ENCODE assay signal across 10 cellular contexts in the genomic region with DNA sequence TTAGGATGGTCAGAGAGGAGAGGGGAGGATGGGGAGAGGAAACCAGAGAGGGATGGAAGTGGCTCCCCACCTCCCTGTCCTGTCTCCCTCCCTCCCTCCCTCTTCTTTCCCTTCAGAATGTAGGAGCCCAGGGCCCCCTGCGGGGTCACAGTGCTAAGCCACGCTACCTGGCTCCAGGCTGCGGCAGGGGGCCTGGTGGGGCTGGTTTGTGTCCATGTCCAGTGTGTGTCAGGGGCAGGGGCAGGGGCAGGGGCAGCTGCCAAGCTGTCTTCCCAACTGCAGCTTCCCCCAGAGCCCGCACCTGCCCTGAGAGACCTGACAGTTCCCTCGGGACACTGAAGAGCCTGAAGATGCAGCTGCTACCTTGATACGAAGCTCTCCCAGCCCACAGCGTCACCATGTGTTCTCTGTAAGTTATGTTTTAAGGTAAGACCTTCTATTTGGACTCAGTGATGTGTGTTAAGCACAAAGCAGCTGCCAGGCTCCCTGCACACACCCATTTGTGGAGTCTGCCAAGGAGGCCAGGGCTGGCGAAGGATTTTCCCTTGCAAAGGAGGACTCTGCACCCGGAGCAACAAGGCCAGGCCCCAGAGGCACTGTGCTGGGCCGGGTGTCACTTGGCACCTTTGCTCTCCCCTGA.
DNase-seq lines count a peak whose midpoint lies in the region; ATAC-seq, FAIRE-seq and TF ChIP-seq lines count a peak whose summit lies in the region.
"Had no signal": no experiment of that assay in that cellular context is flagged by ENCODE, and none has a peak within 500 bp of the region (broad histone marks: within the 10 kb centered on the region; RNA-seq: fewer than 3 reads in every experiment).

No MANE protein-coding gene starts in this region.

- TF ChIP-seq EP300 in HepG2 (IDR thresholded peaks at IDR 0.05; ENCODE audit: low read depth in 2 of 2, low read length in 2 of 2) (no peak), HepG2 (CRISPR knock-in tag; IDR thresholded peaks at IDR 0.05; ENCODE audit: borderline replicate concordance) (no peak)

- H3K36me3 ChIP-seq in HepG2 (replicated peaks in 1 of 2; ENCODE audit: control insufficient read depth in 1 of 2, insufficient read depth in 2 of 2, low read length in 2 of 2) (no peaks in the 10 kb centered on the region), right lobe of liver (no peaks in the 10 kb centered on the region), spleen (no peaks in the 10 kb centered on the region)

- FAIRE-seq in HepG2 (lab: Jason Lieb, UNC) = no peak

- no peaks in the 10 kb centered on the region for H3K9me3 ChIP-seq in HepG2 (ENCODE audit: low read length)
- no peaks in the 10 kb centered on the region for H3K9me3 ChIP-seq in right lobe of liver
- H3K9me3 ChIP-seq in spleen = no peaks in the 10 kb centered on the region

- H3K4me3 Mint-ChIP-seq in activated T-cell treated with anti-CD3 and anti-CD28 coated beads, Interleukin-2, amount 50 U/mL, for 4 hours = no peak overlapping the region

- H3K36me3 Mint-ChIP-seq in activated T-cell treated with anti-CD3 and anti-CD28 coated beads, Interleukin-2, amount 50 U/mL, for 4 hours (ENCODE audit: insufficient read depth) = no peaks in the 10 kb centered on the region

- peak overlapping the region in 1 of 3 experiments; percentile 40; a peak in 1 of 6 replicates for H3K4me3 ChIP-seq in HepG2 (replicated peaks in 1 of 3; ENCODE audit: insufficient read depth in 1 of 3, low read depth in 2 of 3, low read length in 3 of 3)
- no peak overlapping the region for H3K4me3 ChIP-seq in right lobe of liver
- no peak overlapping the region for H3K4me3 ChIP-seq in epithelial cell of esophagus (ENCODE audit: low read length)
- H3K4me3 ChIP-seq in spleen = no peak overlapping the region

- H3K27ac ChIP-seq in HepG2 (ENCODE audit: extremely low read length, insufficient read depth, low read length) (no peak overlapping the region), right lobe of liver (no peak overlapping the region), spleen (no peak overlapping the region)
- H3K27ac ChIP-seq: epithelial cell of prostate had no signal

- TF ChIP-seq CTCF in HepG2 (CRISPR knock-in tag; IDR thresholded peaks at IDR 0.05) = peak; percentile 55
- no peak for TF ChIP-seq CTCF in right lobe of liver (IDR thresholded peaks at IDR 0.05)
- peak; percentile 28 for TF ChIP-seq CTCF in epithelial cell of esophagus (IDR thresholded peaks at IDR 0.05; ENCODE audit: insufficient read depth, low read depth, low read length, missing control alignments)
- no peak for TF ChIP-seq CTCF in spleen (IDR thresholded peaks at IDR 0.05 in 8 of 11, conservative IDR thresholded peaks at IDR 0.05 in 3 of 11)

- peaks cover 10% of the 10 kb centered on the region for H3K4me1 Mint-ChIP-seq in activated T-cell treated with anti-CD3 and anti-CD28 coated beads, Interleukin-2, amount 50 U/mL, for 4 hours (ENCODE audit: low read depth)

- intact Hi-C loops in HepG2 (cut with micrococcal nuclease; ENCODE audit: unreplicated experiment) = no loop called here
- intact Hi-C loops in right lobe of liver (cut with DNase I) = loop anchor here in 1 of 2 donors (10.0 kb wide), 1 partner anchor 361 kb away; no protein-coding TSS in a partner anchor
- intact Hi-C loops in spleen (cut with DNase I; ENCODE audit: low total_unique reads) = no loop called here

- H3K27me3 Mint-ChIP-seq in activated T-cell treated with anti-CD3 and anti-CD28 coated beads, Interleukin-2, amount 50 U/mL, for 4 hours (ENCODE audit: low read depth) = no peaks in the 10 kb centered on the region

- ATAC-seq in HepG2 (peak; percentile 46), right lobe of liver (no peak)
- no peak for ATAC-seq in activated T-cell treated with anti-CD3 and anti-CD28 coated beads, Interleukin-2, amount 50 U/mL, for 4 hours

- CTCF ChIA-PET in HepG2 (lab: Yijun Ruan, JAX; ENCODE audit: low intra/inter-chr PET ratio, low total read pairs) = interaction anchor here (1.4 kb wide), 1 partner anchor 40 kb away, joined by 3 read pairs; no protein-coding TSS in a partner anchor

- peak; percentile 18; the same call in 1 of the 2 replicates for TF ChIP-seq RAD21 in HepG2 (CRISPR knock-in tag; IDR thresholded peaks at IDR 0.05)

- peak overlapping the region; percentile 50; the same call in 1 of the 2 replicates for H3K4me2 ChIP-seq in HepG2 (ENCODE audit: low read depth, low read length)

- H2AFZ ChIP-seq in HepG2 (ENCODE audit: low read length) = no peak overlapping the region

- 0% methylated on average over 1 of the region's 10 CpGs for WGBS in HepG2 (ENCODE audit: low lambda C conversion rate)
- 70% methylated on average over 5 of the region's 10 CpGs for WGBS in right lobe of liver (ENCODE audit: insufficient coverage, low coverage, low lambda C conversion rate, missing lambda C conversion rate)
- 83 to 88% (median 87%) methylated on average over 7 to 10 of the region's 10 CpGs for WGBS in spleen, 5 donors

- H3K9me3 Mint-ChIP-seq in activated T-cell treated with anti-CD3 and anti-CD28 coated beads, Interleukin-2, amount 50 U/mL, for 4 hours = no peaks in the 10 kb centered on the region

- H3K79me2 ChIP-seq in HepG2 (ENCODE audit: insufficient read depth, low read length) = no peaks in the 10 kb centered on the region

- DNase-seq in HepG2 (ENCODE audit: low spot score) = peak; percentile 40
- no peak for DNase-seq in right lobe of liver
- peak; percentile 53 for DNase-seq in NCI-H446 treated with DMSO at 0.1 percent for 48 hours (lab: John Stamatoyannopoulos, UW)
- DNase-seq in epithelial cell of esophagus (ENCODE audit: low read depth) = peak; percentile 45
- DNase-seq in Kasumi-1 (lab: John Stamatoyannopoulos, UW) = no peak
- no peak for DNase-seq in activated T-cell treated with anti-CD3 and anti-CD28 coated beads, Interleukin-2, amount 50 U/mL, for 4 hours
- DNase-seq in activated CD4-positive, alpha-beta T cell treated with anti-CD3 and anti-CD28 coated beads for 48 hours = no peak
- no peak for DNase-seq in spleen
- DNase-seq: NCI-H2029 had no signal

- no peak overlapping the region for H3K9ac ChIP-seq in HepG2 (ENCODE audit: insufficient read depth, low read depth, low read length)

- no peak for TF ChIP-seq POLR2A in HepG2 (IDR thresholded peaks at IDR 0.05; ENCODE audit: insufficient read depth in 1 of 2, low read depth in 2 of 2, low read length in 2 of 2)
- no peak for TF ChIP-seq POLR2A in right lobe of liver (IDR thresholded peaks at IDR 0.05)
- no peak for TF ChIP-seq POLR2A in spleen (IDR thresholded peaks at IDR 0.05)

- no peaks in the 10 kb centered on the region for H4K20me1 ChIP-seq in HepG2 (ENCODE audit: insufficient read depth, low read length)

- H3K27me3 ChIP-seq in HepG2 (ENCODE audit: control insufficient read depth in 1 of 2, insufficient read depth in 2 of 2, low read length in 2 of 2) = peaks cover 1 to 28% of the 10 kb centered on the region in 2 experiments; a peak in 4 of 5 replicates
- no peaks in the 10 kb centered on the region for H3K27me3 ChIP-seq in right lobe of liver
- H3K27me3 ChIP-seq in spleen (replicated peaks in 1 of 7) = no peaks in the 10 kb centered on the region

- BruUV-seq in HepG2 (replicated peaks; lab: Mats Ljungman, UMichigan) = no TSS peak

- peaks cover 49% of the 10 kb centered on the region for H3K4me1 ChIP-seq in HepG2 (ENCODE audit: insufficient read depth, low read length)
- H3K4me1 ChIP-seq in right lobe of liver = no peaks in the 10 kb centered on the region
- peaks cover 0 to 18% (median 2%) of the 10 kb centered on the region in 6 donors for H3K4me1 ChIP-seq in spleen

- in situ Hi-C loops in HepG2 (cut with HindIII; ENCODE audit: extremely low pct_ligation_motif_present, low pct_unique_long_range_greater_than_20kb) = loop anchor here (10.0 to 25.0 kb wide), 2 partner anchors 494 to 891 kb away; no protein-coding TSS in a partner anchor

- POLR2A ChIA-PET in HepG2 (lab: Yijun Ruan, JAX) = interaction anchor here (0.6 kb wide), 1 partner anchor 252 kb away, joined by 5 read pairs; no protein-coding TSS in a partner anchor

TF ChIP-seq in HepG2, 621 proteins besides CTCF, POLR2A, EP300 and RAD21:
- TF ChIP-seq STAG1 (CRISPR knock-in tag; IDR thresholded peaks at IDR 0.05) = peak; percentile 54
- TF ChIP-seq ZFP37 (CRISPR knock-in tag; IDR thresholded peaks at IDR 0.05; ENCODE audit: borderline replicate concordance) = no peak
- TF ChIP-seq SKI (IDR thresholded peaks at IDR 0.05; ENCODE audit: partially characterized antibody) = no peak

Comparison
In these comparisons a context has a peak if more than half of its experiments do, and no peak if none do; other contexts are left out.
1. DNase-seq: peak in HepG2 (single experiment), NCI-H446 treated with DMSO at 0.1 percent for 48 hours (single experiment) and epithelial cell of esophagus (single experiment); none in right lobe of liver (0 of 3), Kasumi-1 (0 of 2), activated T-cell treated with anti-CD3 and anti-CD28 coated beads, Interleukin-2, amount 50 U/mL, for 4 hours (single experiment), activated CD4-positive, alpha-beta T cell treated with anti-CD3 and anti-CD28 coated beads for 48 hours (single experiment) and spleen (single experiment).
2. CTCF ChIP-seq: peak in HepG2 (single experiment) and epithelial cell of esophagus (single experiment); none in right lobe of liver (0 of 4) and spleen (0 of 11).